In the genomic region with DNA sequence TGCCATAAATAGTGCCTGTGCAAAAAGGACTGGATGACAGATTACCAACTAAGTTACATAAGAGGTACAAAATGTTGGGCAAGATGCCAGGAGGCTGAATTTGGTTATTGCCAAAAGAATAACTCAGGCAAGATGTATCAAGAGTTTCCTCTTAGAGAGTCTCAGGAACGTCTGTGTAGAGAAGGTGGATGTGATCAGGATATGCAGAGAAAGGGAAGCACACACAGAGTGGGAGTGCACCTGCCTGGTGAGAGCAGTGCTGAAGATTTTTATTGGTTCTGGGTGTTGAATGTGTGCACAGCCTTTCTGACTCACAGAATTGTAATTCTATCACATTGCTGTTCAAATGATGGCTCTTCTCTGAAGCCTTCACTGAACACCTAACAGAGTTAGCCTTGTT, we compare ENCODE assay signal across 14 cellular contexts.
DNase-seq lines count a peak whose midpoint lies in the region; ATAC-seq, FAIRE-seq and TF ChIP-seq lines count a peak whose summit lies in the region.
"Had no signal": no experiment of that assay in that cellular context is flagged by ENCODE, and none has a peak within 500 bp of the region (broad histone marks: within the 10 kb centered on the region; RNA-seq: fewer than 3 reads in every experiment).

No MANE protein-coding gene starts in this region.

- H3K27me3 ChIP-seq in kidney epithelial cell (ENCODE audit: control insufficient read depth, insufficient read depth, low read length), result no peaks in the 10 kb centered on the region
- H3K27me3 ChIP-seq: cardiac muscle cell had no signal

- H3K4me3 ChIP-seq in kidney epithelial cell (ENCODE audit: low read depth, low read length), result no peak overlapping the region
- H3K4me3 ChIP-seq: cardiac muscle cell had no signal

- FAIRE-seq in D721Med (lab: Jason Lieb, UNC), result no peak
- FAIRE-seq: H1 had no signal

- TF ChIP-seq CTCF in kidney epithelial cell (IDR thresholded peaks at IDR 0.05; ENCODE audit: insufficient read depth, low read length, poor library complexity, severe bottlenecking) (no peak), D721Med (IDR thresholded peaks at IDR 0.05; ENCODE audit: insufficient read depth, missing control alignments) (no peak)

- ATAC-seq in HG03039 (IDR thresholded peaks at IDR 0.05; ENCODE audit: unreplicated experiment), result no peak
- ATAC-seq: activated CD8-positive, alpha-beta T cell treated with anti-CD3 and anti-CD28 coated beads, Interleukin-2, amount 10 ng/mL, durations not matched to agents 7 days and 5 days; stimulated activated effector memory CD8-positive, alpha-beta T cell treated with anti-CD3 and anti-CD28 coated beads, Interleukin-12 subunit alpha, Interleukin-12 subunit beta, amount 100 ng/mL, for 72 hours; T-helper 17 cell had no signal

- DNase-seq in CD1c-positive myeloid dendritic cell (ENCODE audit: extremely low spot score), result peak; percentile 4
- DNase-seq in NCI-H1092 treated with DMSO at 0.1 percent for 48 hours (lab: John Stamatoyannopoulos, UW), result peak; percentile 8
- DNase-seq in SHP77 treated with DMSO at 0.1 percent for 48 hours (lab: John Stamatoyannopoulos, UW), result peak; percentile 31
- DNase-seq in kidney epithelial cell (ENCODE audit: low read depth), result peak; percentile 55
- no peak for DNase-seq in D721Med (ENCODE audit: insufficient read length, low spot score)
- no peak for DNase-seq in NK-92 treated with Interleukin-12 subunit alpha and Interleukin-12 subunit beta, amount 100 ng/mL, for 24 hours (lab: John Stamatoyannopoulos, UW)
- DNase-seq in NAMALWA (ENCODE audit: low spot score), result no peak
- DNase-seq: activated CD8-positive, alpha-beta T cell treated with anti-CD3 and anti-CD28 coated beads, Interleukin-2, amount 10 ng/mL, durations not matched to agents 7 days and 5 days; posterior cingulate gyrus; T-helper 17 cell had no signal

- H3K36me3 ChIP-seq in kidney epithelial cell (ENCODE audit: control insufficient read depth, insufficient read depth, low read length), result no peaks in the 10 kb centered on the region
- H3K36me3 ChIP-seq: cardiac muscle cell had no signal

Comparison
In these comparisons a context has a peak if more than half of its experiments do, and no peak if none do; other contexts are left out.
1. DNase-seq: peak in CD1c-positive myeloid dendritic cell (single experiment), NCI-H1092 treated with DMSO at 0.1 percent for 48 hours (single experiment), SHP77 treated with DMSO at 0.1 percent for 48 hours (single experiment) and kidney epithelial cell (single experiment); none in D721Med (single experiment), NK-92 treated with Interleukin-12 subunit alpha and Interleukin-12 subunit beta, amount 100 ng/mL, for 24 hours (single experiment) and NAMALWA (single experiment).